ENCODE assay signal across 9 cellular contexts in the genomic region with DNA sequence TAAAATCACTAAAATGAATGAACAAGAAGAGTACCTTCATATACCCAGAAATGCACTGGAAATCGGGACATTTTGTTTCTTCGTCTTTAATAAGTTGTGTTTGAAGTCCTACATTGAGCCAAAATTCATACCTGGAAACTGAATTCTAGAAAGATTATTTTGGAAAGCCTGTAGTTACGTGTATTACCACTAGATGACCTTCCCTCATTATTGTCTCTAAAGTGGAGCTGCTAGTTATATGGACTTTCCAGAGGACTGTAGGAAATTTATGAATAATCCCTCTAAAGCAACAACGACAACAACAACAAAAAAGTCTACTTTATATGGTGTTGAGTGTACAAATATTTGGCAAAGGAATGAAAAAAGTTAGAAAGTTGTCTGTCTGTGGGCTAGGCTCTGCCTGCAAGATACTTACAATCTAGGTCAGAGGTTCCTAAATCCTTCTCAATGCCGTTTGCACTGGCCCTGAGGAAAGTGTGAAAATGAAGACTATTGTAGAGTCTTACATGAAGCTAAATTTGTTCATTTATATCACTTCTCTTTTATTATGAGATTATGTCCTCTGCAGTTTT.
DNase-seq lines count a peak whose midpoint lies in the region; ATAC-seq and TF ChIP-seq lines count a peak whose summit lies in the region.
"Had no signal": no experiment of that assay in that cellular context is flagged by ENCODE, and none has a peak within 500 bp of the region (broad histone marks: within the 10 kb centered on the region; RNA-seq: fewer than 3 reads in every experiment).

No MANE protein-coding gene starts in this region.

- 53 to 61% methylated on average over 5 of the region's 5 CpGs for WGBS in heart right ventricle, 2 donors

- no peaks in the 10 kb centered on the region for H3K9me3 ChIP-seq in heart right ventricle

- H3K36me3 ChIP-seq in heart right ventricle: no peaks in the 10 kb centered on the region

- H3K4me1 ChIP-seq in heart right ventricle (peaks cover 0 to 12% (median 0%) of the 10 kb centered on the region in 9 donors), foreskin keratinocyte (peaks cover 15% of the 10 kb centered on the region)

- TF ChIP-seq CTCF in heart right ventricle (IDR thresholded peaks at IDR 0.05) (peak; percentile 21 to 59 (median 48)), foreskin keratinocyte (conservative IDR thresholded peaks at IDR 0.05) (peak; percentile 70)

- H3K27me3 ChIP-seq in heart right ventricle (no peaks in the 10 kb centered on the region), foreskin keratinocyte (no peaks in the 10 kb centered on the region)

- H3K27ac ChIP-seq in heart right ventricle (no peak overlapping the region), foreskin keratinocyte (no peak overlapping the region)

- H3K4me1 Mint-ChIP-seq in T-helper 2 cell treated with Interferon-gamma antibody and Interleukin-4, amounts not matched to agents 5 μg/mL and 100 μg/mL, for 36 hours (ENCODE audit: low read depth): no peaks in the 10 kb centered on the region

- no peaks in the 10 kb centered on the region for H3K36me3 Mint-ChIP-seq in T-helper 2 cell treated with Interferon-gamma antibody and Interleukin-4, amounts not matched to agents 5 μg/mL and 100 μg/mL, for 36 hours (ENCODE audit: low read depth)

- H3K27ac Mint-ChIP-seq in T-helper 2 cell treated with Interferon-gamma antibody and Interleukin-4, amounts not matched to agents 5 μg/mL and 100 μg/mL, for 36 hours: no peak overlapping the region

- peaks cover 22% of the 10 kb centered on the region for H3K27me3 Mint-ChIP-seq in T-helper 2 cell treated with Interferon-gamma antibody and Interleukin-4, amounts not matched to agents 5 μg/mL and 100 μg/mL, for 36 hours (ENCODE audit: low read depth)

- H3K4me3 Mint-ChIP-seq in T-helper 2 cell treated with Interferon-gamma antibody and Interleukin-4, amounts not matched to agents 5 μg/mL and 100 μg/mL, for 36 hours: no peak overlapping the region

- ATAC-seq in heart right ventricle (peak in 2 of 8 donors; percentile 29 to 36), Right ventricle myocardium inferior (no peak), foreskin keratinocyte (no peak), GM21717 (IDR thresholded peaks at IDR 0.05; ENCODE audit: unreplicated experiment) (no peak)

- intact Hi-C loops in heart right ventricle (cut with DNase I): loop anchor here in 6 of 10 donors (2.0 to 10.0 kb wide), 8 partner anchors 77 to 229 kb away; no protein-coding TSS in a partner anchor
- intact Hi-C loops in Right ventricle myocardium inferior (cut with DNase I): loop anchor here (1.0 to 5.0 kb wide), 3 partner anchors 57 to 155 kb away; no protein-coding TSS in a partner anchor

- H3K9me3 Mint-ChIP-seq in T-helper 2 cell treated with Interferon-gamma antibody and Interleukin-4, amounts not matched to agents 5 μg/mL and 100 μg/mL, for 36 hours: no peaks in the 10 kb centered on the region

- DNase-seq in heart right ventricle (no peak), Right ventricle myocardium inferior (ENCODE audit: missing footprints) (no peak), RPMI7951 (ENCODE audit: low read depth) (peak; percentile 33), foreskin keratinocyte (no peak), UCSD-AML1 (lab: John Stamatoyannopoulos, UW; ENCODE audit: unreplicated experiment) (no peak)
- no peak for DNase-seq in T-helper 2 cell treated with Interferon-gamma antibody and Interleukin-4, amounts not matched to agents 5 μg/mL and 100 μg/mL, for 36 hours (ENCODE audit: low spot score)
- no peak for DNase-seq in activated T-cell treated with anti-CD3 and anti-CD28 coated beads, Interleukin-2, amount 50 U/mL, for 48 hours
- DNase-seq: NCI-H187 treated with DMSO at 0.1 percent for 48 hours had no signal

- no peak overlapping the region for H3K4me3 ChIP-seq in heart right ventricle
